ENCODE assay signal across 9 cellular contexts in the genomic region with DNA sequence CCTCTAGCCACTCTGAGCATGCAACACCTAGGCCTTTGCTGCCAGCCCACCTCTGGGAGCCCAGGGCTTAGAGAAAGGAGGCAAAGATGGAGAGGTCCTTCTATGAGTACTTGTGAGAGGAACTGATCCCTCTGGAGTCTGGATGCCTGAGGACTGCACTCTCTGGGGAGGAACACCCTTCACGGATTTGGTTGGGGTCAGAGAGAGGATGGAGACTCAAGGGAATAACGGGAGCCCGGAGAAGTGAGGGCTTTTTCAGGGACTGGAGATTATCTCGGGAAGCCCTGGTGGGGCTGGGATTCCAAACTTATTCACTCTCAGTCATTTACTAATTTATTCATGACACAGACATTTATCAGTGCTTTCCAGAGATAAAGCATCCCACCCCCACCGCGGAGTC. TPM values are rescaled to one million over a fixed set of nuclear protein-coding genes. Genes with fewer than 3 reads are reported as not detected.
DNase-seq lines count a peak whose midpoint lies in the region; ATAC-seq and TF ChIP-seq lines count a peak whose summit lies in the region.
"Had no signal": no experiment of that assay in that cellular context is flagged by ENCODE, and none has a peak within 500 bp of the region (broad histone marks: within the 10 kb centered on the region; RNA-seq: fewer than 3 reads in every experiment).

No MANE protein-coding gene starts in this region.

- no peaks in the 10 kb centered on the region for H3K27me3 Mint-ChIP-seq in CD4-positive, CD25-positive, alpha-beta regulatory T cell
- peaks cover 34% of the 10 kb centered on the region for H3K27me3 Mint-ChIP-seq in endodermal cell (ENCODE audit: insufficient read depth)

- no peaks in the 10 kb centered on the region for H3K9me3 ChIP-seq in CD4-positive, CD25-positive, alpha-beta regulatory T cell (ENCODE audit: control insufficient read depth in 2 of 2, low read length in 2 of 2)
- H3K9me3 ChIP-seq in OCI-LY3 (ENCODE audit: insufficient read depth, low read length) (no peaks in the 10 kb centered on the region), endodermal cell (ENCODE audit: control insufficient read depth, low read length) (no peaks in the 10 kb centered on the region), osteoblast (ENCODE audit: low read depth, low read length) (no peaks in the 10 kb centered on the region)

- TF ChIP-seq CTCF in OCI-LY3 (IDR thresholded peaks at IDR 0.05; ENCODE audit: low read depth, low read length) (no peak), endodermal cell (conservative IDR thresholded peaks at IDR 0.05) (no peak), osteoblast (IDR thresholded peaks at IDR 0.05; ENCODE audit: extremely low read depth, low read depth, low read length) (no peak)

- H3K4me1 ChIP-seq in CD4-positive, CD25-positive, alpha-beta regulatory T cell (ENCODE audit: control insufficient read depth, insufficient read depth, low read length, poor library complexity, severe bottlenecking), result peaks cover 24% of the 10 kb centered on the region
- peaks cover 21% of the 10 kb centered on the region for H3K4me1 ChIP-seq in OCI-LY3 (ENCODE audit: low read length)
- H3K4me1 ChIP-seq in endodermal cell (ENCODE audit: control insufficient read depth, insufficient read depth, low read length), result peaks cover 15% of the 10 kb centered on the region
- H3K4me1 ChIP-seq in osteoblast (ENCODE audit: insufficient read depth, low read length), result peaks cover 9% of the 10 kb centered on the region

- H3K27ac ChIP-seq in CD4-positive, CD25-positive, alpha-beta regulatory T cell (ENCODE audit: insufficient read depth, low read length, poor library complexity, severe bottlenecking), result no peak overlapping the region
- no peak overlapping the region for H3K27ac ChIP-seq in OCI-LY3 (ENCODE audit: low read length)
- peak overlapping the region; percentile 79 for H3K27ac ChIP-seq in endodermal cell (ENCODE audit: low read depth, low read length)
- no peak overlapping the region for H3K27ac ChIP-seq in osteoblast (ENCODE audit: low read depth, low read length)

- peak overlapping the region; percentile 97 for H2AFZ ChIP-seq in OCI-LY3 (ENCODE audit: low read depth, low read length)
- peak overlapping the region; percentile 87 for H2AFZ ChIP-seq in osteoblast (ENCODE audit: low read length)

- H4K20me1 ChIP-seq in OCI-LY3 (ENCODE audit: insufficient read depth, low read length) (no peaks in the 10 kb centered on the region), osteoblast (ENCODE audit: insufficient read depth, low read length) (peaks cover 3% of the 10 kb centered on the region)

- H3K4me3 Mint-ChIP-seq in CD4-positive, CD25-positive, alpha-beta regulatory T cell, result peak overlapping the region; percentile 88 to 91 (median 89)
- H3K4me3 Mint-ChIP-seq in endodermal cell, result peak overlapping the region; percentile 80

- no peak for DNase-seq in CD4-positive, CD25-positive, alpha-beta regulatory T cell
- DNase-seq in endodermal cell (no peak), osteoblast (ENCODE audit: insufficient read length, low spot score, missing footprints) (peak; percentile 78), HK-2 (ENCODE audit: unreplicated experiment) (no peak), cerebellar cortex (ENCODE audit: low spot score) (no peak)
- no peak for DNase-seq in activated CD8-positive, alpha-beta memory T cell treated with anti-CD3 and anti-CD28 coated beads for 24 hours

- H3K4me2 ChIP-seq in OCI-LY3 (ENCODE audit: low read length), result peak overlapping the region; percentile 87
- peak overlapping the region; percentile 94 for H3K4me2 ChIP-seq in osteoblast (ENCODE audit: insufficient read depth, low read length)

- H3K9me3 Mint-ChIP-seq in CD4-positive, CD25-positive, alpha-beta regulatory T cell, result no peaks in the 10 kb centered on the region
- no peaks in the 10 kb centered on the region for H3K9me3 Mint-ChIP-seq in endodermal cell

- peak overlapping the region; percentile 34; the same call in 1 of the 2 replicates for H3K9ac ChIP-seq in OCI-LY3 (ENCODE audit: low read length)
- no peak overlapping the region for H3K9ac ChIP-seq in endodermal cell (ENCODE audit: extremely low read depth, low read length, poor library complexity, severe bottlenecking)

- H3K36me3 ChIP-seq in CD4-positive, CD25-positive, alpha-beta regulatory T cell (ENCODE audit: control insufficient read depth, insufficient read depth, low read length), result no peaks in the 10 kb centered on the region
- H3K36me3 ChIP-seq in OCI-LY3 (replicated peaks; ENCODE audit: low read depth, low read length) (no peaks in the 10 kb centered on the region), endodermal cell (ENCODE audit: control insufficient read depth, insufficient read depth, low read length) (no peaks in the 10 kb centered on the region), osteoblast (ENCODE audit: insufficient read depth, low read length) (no peaks in the 10 kb centered on the region)

- no peaks in the 10 kb centered on the region for H3K36me3 Mint-ChIP-seq in CD4-positive, CD25-positive, alpha-beta regulatory T cell
- H3K36me3 Mint-ChIP-seq in endodermal cell (ENCODE audit: low read depth), result peaks cover 4% of the 10 kb centered on the region

- WGBS in endodermal cell (ENCODE audit: insufficient coverage in 1 of 2, insufficient read length in 1 of 2), 2 experiments, result 81 to 88% methylated on average over 1 to 6 of the region's 6 CpGs

- H3K27me3 ChIP-seq in CD4-positive, CD25-positive, alpha-beta regulatory T cell (ENCODE audit: control insufficient read depth, insufficient read depth, low read length), result no peaks in the 10 kb centered on the region
- H3K27me3 ChIP-seq in OCI-LY3 (ENCODE audit: low read depth, low read length) (no peaks in the 10 kb centered on the region), endodermal cell (ENCODE audit: control insufficient read depth, insufficient read depth, low read length, poor library complexity, severe bottlenecking) (no peaks in the 10 kb centered on the region), osteoblast (ENCODE audit: insufficient read depth, low read length) (peaks cover 5% of the 10 kb centered on the region)

- no peak for ATAC-seq in CD4-positive, CD25-positive, alpha-beta regulatory T cell (ENCODE audit: low read depth in 2 of 2)
- ATAC-seq in GM21528 (IDR thresholded peaks at IDR 0.05; ENCODE audit: low FRiP score, unreplicated experiment), result no peak

- H3K79me2 ChIP-seq in OCI-LY3 (ENCODE audit: low read length), result peaks cover 18% of the 10 kb centered on the region
- peaks cover 16% of the 10 kb centered on the region for H3K79me2 ChIP-seq in osteoblast (ENCODE audit: insufficient read depth, low read length)

- H3K4me1 Mint-ChIP-seq in CD4-positive, CD25-positive, alpha-beta regulatory T cell, result peaks cover 0 to 38% (median 9%) of the 10 kb centered on the region in 4 donors
- peaks cover 32% of the 10 kb centered on the region for H3K4me1 Mint-ChIP-seq in endodermal cell

- H3K4me3 ChIP-seq in CD4-positive, CD25-positive, alpha-beta regulatory T cell (ENCODE audit: low read depth, low read length), result no peak overlapping the region
- peak overlapping the region; percentile 98 for H3K4me3 ChIP-seq in OCI-LY3 (ENCODE audit: low read length)
- peak overlapping the region; percentile 91 for H3K4me3 ChIP-seq in endodermal cell (ENCODE audit: low read length)
- H3K4me3 ChIP-seq in osteoblast (ENCODE audit: insufficient read depth, low read length), result peak overlapping the region; percentile 96

- H3K27ac Mint-ChIP-seq in CD4-positive, CD25-positive, alpha-beta regulatory T cell, result peak overlapping the region; percentile 87 to 93 (median 89)
- peak overlapping the region; percentile 79 for H3K27ac Mint-ChIP-seq in endodermal cell

RNA-seq across cellular contexts. Expression of a gene that starts 0.4 kb away (rescaled TPM):
- total RNA-seq in CD4-positive, CD25-positive, alpha-beta regulatory T cell, result not detected
- not detected for polyA plus RNA-seq in CD4-positive, CD25-positive, alpha-beta regulatory T cell
- not detected for total RNA-seq in endodermal cell
- polyA plus RNA-seq in endodermal cell (2013, experiment 1 of 2), result 0.61 TPM
- polyA plus RNA-seq in endodermal cell (2013, experiment 2 of 2), result not detected
- total RNA-seq in osteoblast, result not detected in 2 replicates
- polyA plus RNA-seq: small intestine had no signal

RNA-seq across cellular contexts. Expression of a gene that starts 0.5 kb away (rescaled TPM):
- 16.8 TPM for total RNA-seq in CD4-positive, CD25-positive, alpha-beta regulatory T cell
- polyA plus RNA-seq in CD4-positive, CD25-positive, alpha-beta regulatory T cell, result 10 to 100 TPM; 40.3 to 65.6 (median 47.5) TPM
- total RNA-seq in endodermal cell (10 to 100 TPM; 31.4 to 33.7 TPM), osteoblast (21.2 and 29.0 TPM in 2 replicates)
- polyA plus RNA-seq in endodermal cell (2013, experiment 1 of 2), result 30.4 TPM
- polyA plus RNA-seq in endodermal cell (2013, experiment 2 of 2), result 26.1 TPM

RNA-seq across cellular contexts. Expression of a gene that starts 2.4 kb away (rescaled TPM):
- total RNA-seq in CD4-positive, CD25-positive, alpha-beta regulatory T cell, result not detected
- polyA plus RNA-seq in CD4-positive, CD25-positive, alpha-beta regulatory T cell, result 1 to 10 TPM in 2 of 4 donors, under 1 TPM in 1, not detected in 1; 0.53 to 1.3 (median 1.1) TPM
- not detected for total RNA-seq in endodermal cell
- polyA plus RNA-seq in endodermal cell (2013, experiment 1 of 2), result 0.61 TPM
- polyA plus RNA-seq in endodermal cell (2013, experiment 2 of 2), result 0.37 TPM
- not detected in 2 replicates for total RNA-seq in osteoblast

RNA-seq across cellular contexts. Expression of a gene that starts 8.1 kb away (rescaled TPM):
- total RNA-seq in CD4-positive, CD25-positive, alpha-beta regulatory T cell, result 7.0 TPM
- polyA plus RNA-seq in CD4-positive, CD25-positive, alpha-beta regulatory T cell, result 1 to 10 TPM in 3 of 4 donors, under 1 TPM in 1; 0.53 to 2.9 (median 2.1) TPM
- total RNA-seq in endodermal cell (10 to 100 TPM; 35.8 to 44.1 TPM), osteoblast (under 0.01 TPM in 1 of 2 replicates, not detected in the other)
- polyA plus RNA-seq in endodermal cell (2013, experiment 1 of 2), result 3.8 TPM
- polyA plus RNA-seq in endodermal cell (2013, experiment 2 of 2), result 3.8 TPM

RNA-seq across cellular contexts. Expression of a gene that starts 10.3 kb away (rescaled TPM):
- not detected for total RNA-seq in CD4-positive, CD25-positive, alpha-beta regulatory T cell
- polyA plus RNA-seq in CD4-positive, CD25-positive, alpha-beta regulatory T cell, result not detected
- total RNA-seq in endodermal cell (1 to 10 TPM in 1 of 2 donors, under 1 TPM in 1; 0.38 to 1.1 TPM), osteoblast (not detected in 2 replicates)
- polyA plus RNA-seq in endodermal cell (2013, experiment 1 of 2), result 0.82 TPM
- 0.91 TPM for polyA plus RNA-seq in endodermal cell (2013, experiment 2 of 2)
